In genomic region chr11:14029971-14030531, GRCh38 we compare ENCODE assay signal across 10 cellular contexts.
DNase-seq lines count a peak whose midpoint lies in the region; ATAC-seq, FAIRE-seq and TF ChIP-seq lines count a peak whose summit lies in the region.
"Had no signal": no experiment of that assay in that cellular context is flagged by ENCODE, and none has a peak within 500 bp of the region (broad histone marks: within the 10 kb centered on the region; RNA-seq: fewer than 3 reads in every experiment).

No MANE protein-coding gene starts in this region.

- TF ChIP-seq CTCF in body of pancreas (IDR thresholded peaks at IDR 0.05) (no peak), kidney (IDR thresholded peaks at IDR 0.05; ENCODE audit: borderline replicate concordance, extremely low read depth, insufficient read depth) (no peak)

- H3K4me3 ChIP-seq in body of pancreas (no peak overlapping the region), kidney (ENCODE audit: low read length in 2 of 2) (no peak overlapping the region), urinary bladder (ENCODE audit: low read depth, low read length) (no peak overlapping the region)

- DNase-seq in NCI-H1417 (lab: John Stamatoyannopoulos, UW) (peak in 2 of 3 experiments; percentile 19 to 60), NCI-H1417 treated with DMSO at 0.1 percent for 48 hours (lab: John Stamatoyannopoulos, UW) (no peak), body of pancreas (peak; percentile 50 to 73 (median 66)), kidney (peak; percentile 76)
- DNase-seq: NCI-H1048 had no signal

- no peaks in the 10 kb centered on the region for H3K4me1 ChIP-seq in body of pancreas
- peaks cover 0 to 5% of the 10 kb centered on the region in 2 donors for H3K4me1 ChIP-seq in kidney (ENCODE audit: control insufficient read depth in 1 of 2, insufficient read depth in 1 of 2, low read depth in 1 of 2, low read length in 2 of 2)
- peaks cover 5% of the 10 kb centered on the region for H3K4me1 ChIP-seq in urinary bladder (ENCODE audit: insufficient read depth)

- no peak for TF ChIP-seq POLR2A in body of pancreas (IDR thresholded peaks at IDR 0.05)

- no peaks in the 10 kb centered on the region for H3K27me3 ChIP-seq in body of pancreas

- ATAC-seq in body of pancreas (peak; percentile 69), HG02623 (IDR thresholded peaks at IDR 0.05; ENCODE audit: unreplicated experiment) (no peak), HG02973 (IDR thresholded peaks at IDR 0.05; ENCODE audit: unreplicated experiment) (no peak), HG02970 (IDR thresholded peaks at IDR 0.05; ENCODE audit: low FRiP score, unreplicated experiment) (no peak)

- WGBS in body of pancreas, 2 donors, result 22 to 37% methylated on average over 10 of the region's 10 CpGs
- 21% methylated on average over 10 of the region's 10 CpGs for WGBS in urinary bladder

- H3K27ac ChIP-seq in body of pancreas, result no peak overlapping the region
- H3K27ac ChIP-seq in kidney (ENCODE audit: low read depth in 2 of 2, low read length in 2 of 2), result no peak overlapping the region
- peak overlapping the region; percentile 45 for H3K27ac ChIP-seq in urinary bladder (ENCODE audit: low read depth)

- no peaks in the 10 kb centered on the region for H3K36me3 ChIP-seq in body of pancreas (replicated peaks in 1 of 2; ENCODE audit: insufficient read depth in 1 of 2, low read depth in 2 of 2)
- no peaks in the 10 kb centered on the region for H3K36me3 ChIP-seq in kidney (ENCODE audit: control insufficient read depth in 1 of 2, insufficient read depth in 2 of 2, low read length in 2 of 2)
- no peaks in the 10 kb centered on the region for H3K36me3 ChIP-seq in urinary bladder (ENCODE audit: insufficient read depth)

- H3K9me3 ChIP-seq in body of pancreas, result no peaks in the 10 kb centered on the region
- H3K9me3 ChIP-seq in kidney (ENCODE audit: control insufficient read depth in 1 of 2, low read length in 2 of 2), result no peaks in the 10 kb centered on the region

- no peak overlapping the region for H3K9ac ChIP-seq in kidney (ENCODE audit: low read length in 2 of 2)

- intact Hi-C loops in body of pancreas (cut with DNase I) (no loop called here), kidney (cut with DNase I) (no loop called here)

- FAIRE-seq in kidney (lab: Jason Lieb, UNC), result no peak
- FAIRE-seq: A204.1 had no signal
